ENCODE assay signal across 19 cellular contexts in genomic region chr1:166283600-166283999, GRCh38.
"Had no signal": no experiment of that assay in that cellular context is flagged by ENCODE, and none has a peak within 500 bp of the region (broad histone marks: within the 10 kb centered on the region; RNA-seq: fewer than 3 reads in every experiment).

No MANE protein-coding gene starts in this region.

- H3K27ac ChIP-seq: KMS-11 had no signal

- FAIRE-seq: RCC 7860 had no signal

- DNase-seq: IMR-90, Kasumi-1, MM.1S, NCI-H1092 treated with DMSO at 0.1 percent for 48 hours, NCI-H1436, NCI-H187, NCI-H2029, NCI-H2081 treated with DMSO at 0.1 percent for 48 hours, NCI-H226, NCI-H446, NCI-H510A, NCI-H524 treated with DMSO at 0.1 percent for 48 hours, NCI-H69, NCI-H774, RPMI8226, SHP77 had no signal

- H3K9ac ChIP-seq: KMS-11 had no signal

- H3K4me2 ChIP-seq: KMS-11 had no signal

- ATAC-seq: SK-N-SH treated with all-trans-retinoic acid at 6 μM for 48 hours had no signal
